Comparison of ENCODE assay signal across 1 cellular context in the genomic region with DNA sequence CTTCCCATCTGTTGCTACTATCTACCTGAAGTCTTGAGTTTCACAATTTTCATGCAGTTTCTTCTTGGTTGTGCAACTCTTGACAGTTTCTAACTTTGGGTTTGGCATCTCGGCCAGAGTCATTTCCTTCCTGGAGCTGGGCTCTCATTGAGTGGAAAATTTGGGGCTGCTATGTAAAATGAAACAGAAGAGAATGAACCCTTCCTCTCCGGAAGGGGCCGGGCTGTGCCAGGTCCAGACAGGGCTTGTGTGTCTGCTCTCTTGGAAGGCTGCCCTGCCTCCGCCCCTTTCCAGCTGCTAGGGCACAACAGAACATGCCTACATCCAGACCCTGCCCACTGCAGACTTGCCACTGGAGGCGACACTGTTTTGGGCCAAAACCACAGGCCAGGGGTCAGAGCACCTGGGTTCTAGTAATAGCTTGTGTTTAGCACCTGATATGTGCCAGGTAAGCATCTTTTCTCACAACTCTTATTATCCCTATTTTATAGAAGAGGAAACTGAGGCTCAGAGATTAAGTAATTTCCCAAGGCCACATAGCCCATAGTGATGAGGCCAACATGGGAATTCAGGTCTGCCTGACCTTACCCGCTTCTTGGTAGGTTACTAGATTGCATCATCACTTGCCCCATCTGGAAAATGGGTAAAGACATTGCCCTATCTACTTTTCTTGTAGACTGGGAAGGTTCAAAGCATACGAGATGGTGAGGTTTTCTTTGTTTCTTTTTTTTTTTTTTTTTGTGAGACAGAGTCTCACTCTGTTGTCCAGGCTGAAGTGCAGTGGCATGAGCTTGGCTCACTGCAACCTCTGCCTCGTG.
TF ChIP-seq lines count a peak whose summit lies in the region.

No MANE protein-coding gene starts in this region.

TF ChIP-seq in liver, 16 proteins besides CTCF, POLR2A, EP300 and RAD21 (continued from another document):
- TF ChIP-seq EGR1 (IDR thresholded peaks at IDR 0.05; ENCODE audit: low read depth in 2 of 2) (peak; percentile 64 to 67), JUND (IDR thresholded peaks at IDR 0.05) (peak; percentile 18 to 37), HNF4G (IDR thresholded peaks at IDR 0.05) (no peak)
- TF ChIP-seq, protein P1, sequence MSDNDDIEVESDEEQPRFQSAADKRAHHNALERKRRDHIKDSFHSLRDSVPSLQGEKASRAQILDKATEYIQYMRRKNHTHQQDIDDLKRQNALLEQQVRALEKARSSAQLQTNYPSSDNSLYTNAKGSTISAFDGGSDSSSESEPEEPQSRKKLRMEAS (IDR thresholded peaks at IDR 0.05): peak; percentile 56
